In genomic region chr19:4472174-4472974, GRCh38 we compare ENCODE assay signal across 8 cellular contexts. TPM values are rescaled to one million over a fixed set of nuclear protein-coding genes. Genes with fewer than 3 reads are reported as not detected.
DNase-seq lines count a peak whose midpoint lies in the region; FAIRE-seq and TF ChIP-seq lines count a peak whose summit lies in the region.

Gene HDGFL2 (plus strand): TSS chr19:4472297. CDS start chr19:4472351, 54 bp downstream.

- peaks cover 19% of the 10 kb centered on the region for H3K36me3 ChIP-seq in HUES64 (ENCODE audit: insufficient read depth, low read length)
- peaks cover 0 to 5% of the 10 kb centered on the region in 2 donors for H3K36me3 ChIP-seq in kidney (ENCODE audit: control insufficient read depth in 1 of 2, insufficient read depth in 2 of 2, low read length in 2 of 2)
- H3K36me3 ChIP-seq in stomach smooth muscle (ENCODE audit: control insufficient read depth in 2 of 2, insufficient read depth in 2 of 2, low read length in 2 of 2), result peaks cover 10 to 11% of the 10 kb centered on the region in 2 donors

- no peaks in the 10 kb centered on the region for H3K9me3 ChIP-seq in HUES64 (ENCODE audit: insufficient read depth, low read depth, low read length)
- no peaks in the 10 kb centered on the region for H3K9me3 ChIP-seq in kidney (ENCODE audit: control insufficient read depth in 1 of 2, low read length in 2 of 2)
- H3K9me3 ChIP-seq in stomach smooth muscle (ENCODE audit: control insufficient read depth in 2 of 2, low read length in 2 of 2), result no peaks in the 10 kb centered on the region

- H3K4me1 ChIP-seq in HUES64 (ENCODE audit: insufficient read depth, low read length), result peaks cover 3% of the 10 kb centered on the region; the same call in 1 of the 2 replicates
- peaks cover 0 to 10% of the 10 kb centered on the region in 2 donors for H3K4me1 ChIP-seq in kidney (ENCODE audit: control insufficient read depth in 1 of 2, insufficient read depth in 1 of 2, low read depth in 1 of 2, low read length in 2 of 2)
- peaks cover 30% of the 10 kb centered on the region for H3K4me1 ChIP-seq in stomach smooth muscle (ENCODE audit: control insufficient read depth, insufficient read depth, low read length)

- in situ Hi-C loops in astrocyte of the spinal cord (cut with HindIII; ENCODE audit: low sequenced_read_pairs), result no loop called here

- intact Hi-C loops in kidney (cut with DNase I), result no loop called here

- TF ChIP-seq CTCF in GM10266 (IDR thresholded peaks at IDR 0.05; ENCODE audit: control insufficient read depth, insufficient read depth, low read depth, missing control alignments) (no peak), astrocyte of the spinal cord (IDR thresholded peaks at IDR 0.05; ENCODE audit: low read depth, low read length) (no peak), kidney (IDR thresholded peaks at IDR 0.05; ENCODE audit: borderline replicate concordance, extremely low read depth, insufficient read depth) (no peak)

- under 1% methylated on average over 62 of the region's 71 CpGs for WGBS in HUES64

- FAIRE-seq in kidney (lab: Jason Lieb, UNC), result no peak

- peak within 1 kb of the TSS; percentile 63 for H3K9ac ChIP-seq in HUES64 (ENCODE audit: low read depth, low read length)
- peak within 1 kb of the TSS; percentile 60 to 65 for H3K9ac ChIP-seq in kidney (ENCODE audit: low read length in 2 of 2)
- H3K9ac ChIP-seq in stomach smooth muscle (ENCODE audit: low read length in 2 of 2), result peak within 1 kb of the TSS; percentile 73 to 81

- DNase-seq in GM10266 (ENCODE audit: extremely low spot score) (peak; percentile 53), astrocyte of the spinal cord (ENCODE audit: low read depth, low spot score) (no peak), kidney (no peak), SW 1271 (lab: John Stamatoyannopoulos, UW) (no peak), NCI-H2081 treated with DMSO at 0.1 percent for 48 hours (lab: John Stamatoyannopoulos, UW) (no peak), RKO (ENCODE audit: low spot score) (no peak)

- H3K27ac ChIP-seq in HUES64 (ENCODE audit: low read depth, low read length) (peak within 1 kb of the TSS; percentile 27; the same call in 1 of the 2 replicates), kidney (ENCODE audit: low read depth in 2 of 2, low read length in 2 of 2) (peak within 1 kb of the TSS; percentile 81 to 84), stomach smooth muscle (ENCODE audit: low read length) (peak within 1 kb of the TSS; percentile 89)

- peak within 1 kb of the TSS; percentile 54 for H3K4me3 ChIP-seq in HUES64 (ENCODE audit: low read length)
- H3K4me3 ChIP-seq in astrocyte of the spinal cord (ENCODE audit: low read depth, low read length), result peak within 1 kb of the TSS; percentile 86
- H3K4me3 ChIP-seq in kidney (ENCODE audit: low read length in 2 of 2), result peak within 1 kb of the TSS; percentile 72 to 92
- H3K4me3 ChIP-seq in stomach smooth muscle (ENCODE audit: low read length in 2 of 2), result peak within 1 kb of the TSS; percentile 62 to 86

- H3K27me3 ChIP-seq in HUES64 (ENCODE audit: insufficient read depth, low read length) (no peaks in the 10 kb centered on the region), stomach smooth muscle (ENCODE audit: control insufficient read depth in 1 of 2, insufficient read depth in 2 of 2, low read length in 2 of 2) (no peaks in the 10 kb centered on the region)

RNA-seq across cellular contexts. Expression of gene HDGFL2, which starts in this region (rescaled TPM):
- 67.9 TPM for polyA plus RNA-seq in HUES64 (2013, experiment 1 of 2)
- polyA plus RNA-seq in HUES64 (2013, experiment 2 of 2), result 73.3 TPM
- total RNA-seq in kidney, result 37.8 TPM
- polyA plus RNA-seq in kidney (ENCODE audit: insufficient read depth, low read depth, low replicate concordance), result 38.8 TPM

Comparison
In these comparisons a context has a peak if more than half of its experiments do, and no peak if none do; other contexts are left out.
1. H3K27ac ChIP-seq: peak in every context shown above with its lines; median percentile 89 in stomach smooth muscle; 82 in kidney; 27 in HUES64.